Comparison of ENCODE assay signal across 14 cellular contexts in the genomic region with DNA sequence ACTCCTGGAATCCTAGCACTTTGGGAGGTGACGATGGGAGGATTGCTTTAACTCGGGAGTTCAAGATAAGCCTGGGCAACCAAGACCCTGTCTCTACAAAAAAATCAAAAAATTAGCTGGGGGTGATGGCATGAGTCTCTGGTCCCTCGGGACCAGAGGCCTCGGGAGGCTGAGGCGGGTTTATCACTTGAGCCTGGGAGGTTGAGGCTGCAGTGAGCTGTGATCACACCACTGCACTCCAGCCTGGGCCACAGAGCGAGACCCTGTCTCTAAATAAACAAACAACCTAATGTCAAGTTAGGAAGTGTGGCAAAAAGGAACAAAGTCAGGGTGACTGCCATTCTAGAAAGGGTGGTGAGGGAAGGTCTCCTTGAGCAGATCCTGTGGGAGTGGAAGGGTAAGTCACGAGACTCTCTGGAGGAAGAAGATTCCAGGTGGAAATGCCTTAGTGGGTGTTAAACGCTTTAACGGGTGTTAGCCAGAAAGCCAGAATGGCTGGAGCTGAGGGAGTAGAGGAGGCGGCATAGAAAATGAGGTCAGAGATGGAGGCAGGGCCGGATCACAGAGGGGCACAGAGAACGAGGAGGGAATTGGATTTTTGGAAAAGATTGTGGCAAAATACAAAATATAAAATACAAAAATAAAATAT.
DNase-seq lines count a peak whose midpoint lies in the region; ATAC-seq, FAIRE-seq and TF ChIP-seq lines count a peak whose summit lies in the region.
"Had no signal": no experiment of that assay in that cellular context is flagged by ENCODE, and none has a peak within 500 bp of the region (broad histone marks: within the 10 kb centered on the region; RNA-seq: fewer than 3 reads in every experiment).

No MANE protein-coding gene starts in this region.

- no peaks in the 10 kb centered on the region for H3K36me3 ChIP-seq in RWPE2 (ENCODE audit: low read depth)
- no peaks in the 10 kb centered on the region for H3K36me3 ChIP-seq in smooth muscle cell (ENCODE audit: low read depth)

- H3K27me3 Mint-ChIP-seq in activated T-cell treated with anti-CD3 and anti-CD28 coated beads, Interleukin-2, amount 50 U/mL, for 72 hours (ENCODE audit: low read depth): no peaks in the 10 kb centered on the region

- H3K27me3 ChIP-seq in RWPE2 (ENCODE audit: insufficient read depth, poor library complexity, severe bottlenecking) (no peaks in the 10 kb centered on the region), smooth muscle cell (ENCODE audit: low read depth) (no peaks in the 10 kb centered on the region)

- no peak overlapping the region for H2AFZ ChIP-seq in smooth muscle cell (ENCODE audit: low read depth)

- H3K79me2 ChIP-seq in smooth muscle cell (ENCODE audit: low read depth): no peaks in the 10 kb centered on the region

- DNase-seq in activated T-cell treated with anti-CD3 and anti-CD28 coated beads, Interleukin-2, amount 50 U/mL, for 72 hours: no peak
- no peak for DNase-seq in activated T-cell treated with anti-CD3 and anti-CD28 coated beads, Interleukin-2, amount 50 U/mL, for 1 hour
- DNase-seq in RWPE2 (ENCODE audit: low spot score) (no peak), coronary artery (ENCODE audit: low spot score) (peak; percentile 49), smooth muscle cell (lab: John Stamatoyannopoulos, UW; ENCODE audit: unreplicated experiment) (no peak), RCC 7860 (ENCODE audit: low spot score) (no peak)
- DNase-seq: amygdala, HCEC 1CT, NCI-H2029 treated with DMSO at 0.1 percent for 48 hours, NCI-H82 had no signal

- H3K9me3 ChIP-seq in RWPE2 (ENCODE audit: severe bottlenecking) (no peaks in the 10 kb centered on the region), smooth muscle cell (replicated peaks; ENCODE audit: low read depth) (no peaks in the 10 kb centered on the region)

- no peak for TF ChIP-seq CTCF in RWPE2 (IDR thresholded peaks at IDR 0.05; ENCODE audit: poor library complexity, severe bottlenecking)
- no peak for TF ChIP-seq CTCF in coronary artery (IDR thresholded peaks at IDR 0.05)
- no peak for TF ChIP-seq CTCF in smooth muscle cell (IDR thresholded peaks at IDR 0.05; ENCODE audit: borderline replicate concordance, insufficient read depth, poor library complexity, severe bottlenecking)

- H3K4me3 ChIP-seq in RWPE2 (ENCODE audit: severe bottlenecking): no peak overlapping the region
- H3K4me3 ChIP-seq in coronary artery: no peak overlapping the region
- H3K4me3 ChIP-seq in smooth muscle cell: no peak overlapping the region

- H3K27ac Mint-ChIP-seq in activated T-cell treated with anti-CD3 and anti-CD28 coated beads, Interleukin-2, amount 50 U/mL, for 72 hours: peak overlapping the region; percentile 98

- H3K9me3 Mint-ChIP-seq in activated T-cell treated with anti-CD3 and anti-CD28 coated beads, Interleukin-2, amount 50 U/mL, for 72 hours: peaks cover 3% of the 10 kb centered on the region in 2 donors
- H3K9me3 Mint-ChIP-seq: neural crest cell had no signal

- H3K9ac ChIP-seq in smooth muscle cell (ENCODE audit: low read depth): peak overlapping the region; percentile 4
- H3K9ac ChIP-seq: KMS-11 had no signal

- 63% methylated on average over 12 of the region's 12 CpGs for WGBS in smooth muscle cell (ENCODE audit: low lambda C conversion rate)

- no peaks in the 10 kb centered on the region for H4K20me1 ChIP-seq in smooth muscle cell (ENCODE audit: low read depth)

- peaks cover 86% of the 10 kb centered on the region for H3K4me1 Mint-ChIP-seq in activated T-cell treated with anti-CD3 and anti-CD28 coated beads, Interleukin-2, amount 50 U/mL, for 72 hours (ENCODE audit: low read depth)

- no peak for ATAC-seq in activated T-cell treated with anti-CD3 and anti-CD28 coated beads, Interleukin-2, amount 50 U/mL, for 72 hours (replicated peaks in 1 of 2)
- ATAC-seq in RWPE2 (ENCODE audit: low read depth) (no peak), HG03354 (IDR thresholded peaks at IDR 0.05; ENCODE audit: poor library complexity, severe bottlenecking, unreplicated experiment) (no peak), GM18870 (IDR thresholded peaks at IDR 0.05; ENCODE audit: unreplicated experiment) (no peak)

- H3K4me2 ChIP-seq in smooth muscle cell: peak overlapping the region; percentile 76
- H3K4me2 ChIP-seq: KMS-11 had no signal

- peaks cover 14% of the 10 kb centered on the region for H3F3A ChIP-seq in smooth muscle cell (ENCODE audit: low read depth)

- no peak for FAIRE-seq in RCC 7860 (lab: Jason Lieb, UNC)

- peaks cover 2 to 6% of the 10 kb centered on the region in 2 donors for H3K36me3 Mint-ChIP-seq in activated T-cell treated with anti-CD3 and anti-CD28 coated beads, Interleukin-2, amount 50 U/mL, for 72 hours (ENCODE audit: insufficient read depth in 2 of 2)

- peak overlapping the region; percentile 99 for H3K27ac ChIP-seq in RWPE2 (ENCODE audit: poor library complexity, severe bottlenecking)
- no peak overlapping the region for H3K27ac ChIP-seq in coronary artery
- H3K27ac ChIP-seq in smooth muscle cell (ENCODE audit: low read depth): peak overlapping the region; percentile 99
- H3K27ac ChIP-seq: KMS-11 had no signal

- H3K4me1 ChIP-seq in RWPE2 (ENCODE audit: insufficient read depth, poor library complexity, severe bottlenecking) (peaks cover 25% of the 10 kb centered on the region), smooth muscle cell (ENCODE audit: low read depth) (peaks cover 20% of the 10 kb centered on the region)

- peak overlapping the region in 1 of 2 donors; percentile 78 for H3K4me3 Mint-ChIP-seq in activated T-cell treated with anti-CD3 and anti-CD28 coated beads, Interleukin-2, amount 50 U/mL, for 72 hours
- H3K4me3 Mint-ChIP-seq: neural crest cell had no signal

Comparison
In these comparisons a context has a peak if more than half of its experiments do, and no peak if none do; other contexts are left out.
1. H3K27ac ChIP-seq: peak in RWPE2 (single experiment) and smooth muscle cell (single experiment); none in coronary artery (0 of 2).